Comparison of ENCODE assay signal across 17 cellular contexts in the genomic region with DNA sequence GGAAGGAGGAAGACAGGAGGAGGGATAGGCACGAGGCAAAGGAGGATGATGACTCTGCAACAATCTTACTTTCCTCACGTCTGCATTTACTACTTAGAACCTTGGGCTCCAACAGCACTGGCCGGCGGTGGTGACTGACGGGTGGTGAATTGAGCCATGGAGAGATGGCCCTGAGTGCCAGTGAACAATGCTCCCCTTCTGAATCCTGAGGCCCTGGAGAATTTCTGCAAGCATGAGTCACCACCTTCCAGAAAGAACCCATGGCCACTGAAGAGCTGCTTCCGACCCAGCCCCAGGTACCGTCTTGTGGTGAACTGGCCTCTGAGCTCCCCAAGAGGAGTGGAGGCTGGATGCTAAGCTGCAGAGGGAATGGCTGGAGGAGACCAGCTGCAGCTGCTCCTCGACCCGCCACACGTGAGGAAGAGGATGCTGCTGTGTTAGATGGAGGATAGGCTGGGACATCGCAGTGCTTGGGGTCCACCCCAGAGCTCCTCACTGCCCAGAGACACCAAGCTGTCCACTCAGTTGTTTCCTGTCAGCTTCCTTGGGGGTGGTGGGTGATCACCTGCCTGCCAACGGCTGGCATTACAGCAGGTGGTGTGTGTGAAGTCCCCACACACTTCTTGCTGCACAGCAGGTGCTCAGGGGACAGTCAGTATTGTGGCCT.
DNase-seq lines count a peak whose midpoint lies in the region; ATAC-seq and TF ChIP-seq lines count a peak whose summit lies in the region.
"Had no signal": no experiment of that assay in that cellular context is flagged by ENCODE, and none has a peak within 500 bp of the region (broad histone marks: within the 10 kb centered on the region; RNA-seq: fewer than 3 reads in every experiment).

No MANE protein-coding gene starts in this region.

- no peak for ATAC-seq in T-helper 17 cell
- ATAC-seq in HG03342 (IDR thresholded peaks at IDR 0.05; ENCODE audit: unreplicated experiment): no peak
- ATAC-seq: esophagus mucosa; gastroesophageal sphincter; stimulated activated memory B cell treated with anti-CD40 and anti-IgM and Interleukin-4, amounts not matched to agents 10 μg/mL and 1 μg/mL and 100 μg/mL, for 72 hours had no signal

- no peak overlapping the region for H2AFZ ChIP-seq in neural progenitor cell (replicated peaks)

- no peaks in the 10 kb centered on the region for H3K79me2 ChIP-seq in neural progenitor cell (ENCODE audit: low read depth)

- H3K27ac ChIP-seq in BLaER1: peak overlapping the region; percentile 22; the same call in 1 of the 2 replicates
- H3K27ac ChIP-seq in neural progenitor cell: no peak overlapping the region
- H3K27ac ChIP-seq: thoracic aorta had no signal

- peaks cover 27% of the 10 kb centered on the region for H3K4me1 Mint-ChIP-seq in T-helper 17 cell
- H3K4me1 Mint-ChIP-seq in neural progenitor cell: peaks cover 32% of the 10 kb centered on the region

- peak; percentile 21 for DNase-seq in COR-L47 (lab: John Stamatoyannopoulos, UW)
- no peak for DNase-seq in T-helper 17 cell
- DNase-seq in neural progenitor cell (ENCODE audit: low spot score): no peak
- no peak for DNase-seq in Ammon's horn (ENCODE audit: low spot score)
- DNase-seq in stimulated activated CD4-positive, alpha-beta T cell treated with anti-CD3 and anti-CD28 coated beads, Interleukin-4, amount 100 ng/mL, for 1 hour: no peak
- DNase-seq: activated CD4-positive, alpha-beta T cell treated with anti-CD3 and anti-CD28 coated beads, Interleukin-2, amount 10 ng/mL, durations not matched to agents 24 days and 14 days; amygdala; central memory CD4-positive, alpha-beta T cell; GF-D8; NCI-H187 treated with DMSO at 0.1 percent for 48 hours; NCI-H446 treated with DMSO at 0.1 percent for 48 hours had no signal

- H3K36me3 ChIP-seq in BLaER1 (no peaks in the 10 kb centered on the region), neural progenitor cell (no peaks in the 10 kb centered on the region)
- H3K36me3 ChIP-seq: gastroesophageal sphincter, thoracic aorta had no signal

- H3K36me3 Mint-ChIP-seq in T-helper 17 cell (ENCODE audit: low read depth): no peaks in the 10 kb centered on the region
- no peaks in the 10 kb centered on the region for H3K36me3 Mint-ChIP-seq in neural progenitor cell
- H3K36me3 Mint-ChIP-seq: stimulated activated memory B cell treated with anti-CD40 and anti-IgM and Interleukin-4, amounts not matched to agents 10 μg/mL and 1 μg/mL and 100 μg/mL, for 72 hours had no signal

- no peak overlapping the region for H3K9ac ChIP-seq in BLaER1
- no peak overlapping the region for H3K9ac ChIP-seq in neural progenitor cell

- no peaks in the 10 kb centered on the region for H3F3A ChIP-seq in neural progenitor cell (ENCODE audit: low read depth)

- no peaks in the 10 kb centered on the region for H3K27me3 Mint-ChIP-seq in T-helper 17 cell
- H3K27me3 Mint-ChIP-seq in neural progenitor cell (ENCODE audit: insufficient read depth, low read depth): peaks cover 4% of the 10 kb centered on the region
- H3K27me3 Mint-ChIP-seq: activated CD4-positive, alpha-beta T cell treated with anti-CD3 and anti-CD28 coated beads, Interleukin-2, amount 10 ng/mL, durations not matched to agents 24 days and 14 days had no signal

- H3K4me1 ChIP-seq in BLaER1: peaks cover 24% of the 10 kb centered on the region
- peaks cover 28% of the 10 kb centered on the region for H3K4me1 ChIP-seq in neural progenitor cell

- H4K20me1 ChIP-seq in BLaER1: no peaks in the 10 kb centered on the region
- no peaks in the 10 kb centered on the region for H4K20me1 ChIP-seq in neural progenitor cell (ENCODE audit: low read depth)

- H3K27me3 ChIP-seq in BLaER1 (no peaks in the 10 kb centered on the region), neural progenitor cell (no peaks in the 10 kb centered on the region)
- H3K27me3 ChIP-seq: gastroesophageal sphincter had no signal

- H3K27ac Mint-ChIP-seq in T-helper 17 cell (peak overlapping the region; percentile 91), neural progenitor cell (peak overlapping the region; percentile 48)
- H3K27ac Mint-ChIP-seq: activated CD4-positive, alpha-beta T cell treated with anti-CD3 and anti-CD28 coated beads, Interleukin-2, amount 10 ng/mL, durations not matched to agents 24 days and 14 days; stimulated activated memory B cell treated with anti-CD40 and anti-IgM and Interleukin-4, amounts not matched to agents 10 μg/mL and 1 μg/mL and 100 μg/mL, for 72 hours had no signal

- no peaks in the 10 kb centered on the region for H3K9me3 Mint-ChIP-seq in neural progenitor cell
- H3K9me3 Mint-ChIP-seq: activated CD4-positive, alpha-beta T cell treated with anti-CD3 and anti-CD28 coated beads, Interleukin-2, amount 10 ng/mL, durations not matched to agents 24 days and 14 days; stimulated activated memory B cell treated with anti-CD40 and anti-IgM and Interleukin-4, amounts not matched to agents 10 μg/mL and 1 μg/mL and 100 μg/mL, for 72 hours had no signal

- H3K4me2 ChIP-seq in BLaER1 (no peak overlapping the region; the same call in 1 of the 2 replicates), neural progenitor cell (no peak overlapping the region)

- H3K9me3 ChIP-seq in BLaER1: no peaks in the 10 kb centered on the region
- no peaks in the 10 kb centered on the region for H3K9me3 ChIP-seq in T-helper 17 cell (ENCODE audit: control insufficient read depth, low read length, poor library complexity, severe bottlenecking)
- H3K9me3 ChIP-seq in neural progenitor cell (ENCODE audit: low read depth): no peaks in the 10 kb centered on the region
- H3K9me3 ChIP-seq: gastroesophageal sphincter, thoracic aorta had no signal

- TF ChIP-seq CTCF in neural progenitor cell (IDR thresholded peaks at IDR 0.05): no peak

- H3K4me3 ChIP-seq in BLaER1 (no peak overlapping the region), neural progenitor cell (no peak overlapping the region)
- H3K4me3 ChIP-seq: gastroesophageal sphincter, thoracic aorta had no signal

- peak overlapping the region; percentile 58 for H3K4me3 Mint-ChIP-seq in T-helper 17 cell
- H3K4me3 Mint-ChIP-seq in neural progenitor cell: no peak overlapping the region
- H3K4me3 Mint-ChIP-seq: activated CD4-positive, alpha-beta T cell treated with anti-CD3 and anti-CD28 coated beads, Interleukin-2, amount 10 ng/mL, durations not matched to agents 24 days and 14 days; stimulated activated memory B cell treated with anti-CD40 and anti-IgM and Interleukin-4, amounts not matched to agents 10 μg/mL and 1 μg/mL and 100 μg/mL, for 72 hours had no signal
